Comparison of ENCODE assay signal across 35 cellular contexts in genomic region chr6:79399499-79399898, GRCh38.
"Had no signal": no experiment of that assay in that cellular context is flagged by ENCODE, and none has a peak within 500 bp of the region (broad histone marks: within the 10 kb centered on the region; RNA-seq: fewer than 3 reads in every experiment).

No MANE protein-coding gene starts in this region.

- H3K36me3 Mint-ChIP-seq: activated CD4-positive, alpha-beta memory T cell treated with anti-CD3 and anti-CD28 coated beads for 36 hours; activated naive CD8-positive, alpha-beta T cell treated with anti-CD3 and anti-CD28 coated beads for 36 hours had no signal

- H3K4me3 ChIP-seq: Peyer's patch, SJSA1 had no signal

- H3K4me1 Mint-ChIP-seq: activated B cell treated with CpG ODN at 0.5 μM for 24 hours; activated naive CD8-positive, alpha-beta T cell treated with anti-CD3 and anti-CD28 coated beads for 36 hours had no signal

- H3K27ac ChIP-seq: brain microvascular endothelial cell, KMS-11, Peyer's patch, SJSA1 had no signal

- DNase-seq: activated B cell treated with CpG ODN at 0.5 μM for 24 hours; activated CD4-positive, alpha-beta memory T cell treated with anti-CD3 and anti-CD28 coated beads for 36 hours; activated CD4-positive, alpha-beta T cell treated with anti-CD3 and anti-CD28 coated beads for 4 hours; activated CD4-positive, alpha-beta T cell treated with anti-CD3 and anti-CD28 coated beads, Interleukin-2, amount 50 U/mL, for 1 hour; activated CD4-positive, CD25-positive, alpha-beta regulatory T cell treated with anti-CD3 and anti-CD28 coated beads, Interleukin-2, amount 50 U/mL, for 72 hours; activated CD8-positive, alpha-beta memory T cell treated with anti-CD3 and anti-CD28 coated beads, Interleukin-2, amount 50 U/mL, for 4 hours; activated effector memory CD4-positive, alpha-beta T cell treated with Interleukin-2 at 50 U/mL for 16 hours; activated naive CD4-positive, alpha-beta T cell; activated naive CD4-positive, alpha-beta T cell treated with anti-CD3 and anti-CD28 coated beads, Interleukin-2, amount 50 U/mL, for 16 hours; activated naive CD8-positive, alpha-beta T cell treated with anti-CD3 and anti-CD28 coated beads for 36 hours; activated T-cell treated with anti-CD3 and anti-CD28 coated beads for 4 hours; activated T-cell treated with anti-CD3 and anti-CD28 coated beads, Interleukin-2, amount 50 U/mL, for 48 hours; amniotic stem cell; aorta; brain microvascular endothelial cell; central memory CD4-positive, alpha-beta T cell; MM.1S; MV-4-11; NCI-H1092; NCI-H1694 treated with DMSO at 0.1 percent for 48 hours; NCI-H2029; NCI-H446; NCI-H510A treated with DMSO at 0.1 percent for 48 hours; NCI-H526 treated with DMSO at 0.1 percent for 48 hours; NCI-H82; NK-92 treated with Interleukin-12 subunit alpha and Interleukin-12 subunit beta, amount 100 ng/mL, for 24 hours; PC-3; Peyer's patch; RPMI8226; SHP77 treated with DMSO at 0.1 percent for 48 hours; SK-N-SH had no signal

- H3K27me3 Mint-ChIP-seq: activated B cell treated with CpG ODN at 0.5 μM for 24 hours; activated CD4-positive, alpha-beta memory T cell treated with anti-CD3 and anti-CD28 coated beads for 36 hours; activated naive CD8-positive, alpha-beta T cell treated with anti-CD3 and anti-CD28 coated beads for 36 hours had no signal

- H3K9me3 ChIP-seq: Peyer's patch, SJSA1, SK-N-SH had no signal

- H3K9ac ChIP-seq: KMS-11, SK-N-SH had no signal

- H3K4me1 ChIP-seq: SJSA1 had no signal

- H3K9me3 Mint-ChIP-seq: activated naive CD8-positive, alpha-beta T cell treated with anti-CD3 and anti-CD28 coated beads for 36 hours had no signal

- H3K27me3 ChIP-seq: brain microvascular endothelial cell, Peyer's patch, SJSA1 had no signal

- H3K27ac Mint-ChIP-seq: activated B cell treated with CpG ODN at 0.5 μM for 24 hours; activated CD4-positive, alpha-beta memory T cell treated with anti-CD3 and anti-CD28 coated beads for 36 hours; activated naive CD8-positive, alpha-beta T cell treated with anti-CD3 and anti-CD28 coated beads for 36 hours; T-helper 1 cell treated with Interleukin-12 subunit alpha and Interleukin-12 subunit beta and Interleukin-4 antibody, amounts not matched to agents 30 μg/mL and 1 μg/mL, for 36 hours; T-helper 2 cell treated with Interferon-gamma antibody and Interleukin-4, amounts not matched to agents 5 μg/mL and 100 μg/mL, for 36 hours had no signal

- H3K4me3 Mint-ChIP-seq: activated B cell treated with CpG ODN at 0.5 μM for 24 hours; activated CD4-positive, alpha-beta memory T cell treated with anti-CD3 and anti-CD28 coated beads for 36 hours; activated naive CD8-positive, alpha-beta T cell treated with anti-CD3 and anti-CD28 coated beads for 36 hours; T-helper 1 cell treated with Interleukin-12 subunit alpha and Interleukin-12 subunit beta and Interleukin-4 antibody, amounts not matched to agents 30 μg/mL and 1 μg/mL, for 36 hours; T-helper 2 cell treated with Interferon-gamma antibody and Interleukin-4, amounts not matched to agents 5 μg/mL and 100 μg/mL, for 36 hours had no signal

- H3K36me3 ChIP-seq: brain microvascular endothelial cell, Peyer's patch, SJSA1 had no signal
